ENCODE assay signal across 1 cellular context in the genomic region with DNA sequence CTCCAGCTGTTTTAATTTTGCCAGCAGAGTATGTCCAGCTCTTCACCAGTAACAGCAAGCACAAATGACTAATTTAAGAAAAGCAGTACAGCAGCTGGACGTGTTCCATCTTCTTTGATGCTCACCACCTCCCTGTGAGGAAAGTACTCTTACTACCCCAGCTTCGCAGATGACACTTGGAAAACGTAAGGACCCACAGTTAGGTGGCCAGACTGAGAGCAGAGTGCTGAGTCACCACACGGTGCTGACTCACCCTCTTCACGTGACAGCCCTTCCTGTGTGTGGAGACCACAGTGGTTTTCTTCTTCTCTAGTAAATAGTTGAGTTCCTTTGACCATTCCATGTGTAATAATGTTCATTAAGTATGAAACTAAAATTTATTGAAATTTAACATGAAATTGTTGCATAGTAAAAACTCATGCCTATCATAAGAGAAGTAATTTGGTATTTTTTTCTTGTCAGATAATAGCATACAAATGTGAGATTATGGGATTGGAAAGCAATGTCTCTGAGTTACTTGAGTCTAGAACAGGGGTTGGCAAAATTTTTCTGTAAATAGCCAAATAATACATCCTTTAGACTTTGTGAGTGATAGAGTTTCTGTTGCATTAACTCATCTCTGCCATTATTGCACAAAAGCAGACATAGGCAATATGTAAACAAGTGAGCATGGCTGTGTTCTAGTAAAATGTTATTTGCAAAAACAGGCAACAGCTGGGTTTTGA.
TF ChIP-seq lines count a peak whose summit lies in the region.

No MANE protein-coding gene starts in this region.

TF ChIP-seq in HepG2, 621 proteins besides CTCF, POLR2A, EP300 and RAD21 (continued from another document and continues in another):
- TF ChIP-seq, protein P1, sequence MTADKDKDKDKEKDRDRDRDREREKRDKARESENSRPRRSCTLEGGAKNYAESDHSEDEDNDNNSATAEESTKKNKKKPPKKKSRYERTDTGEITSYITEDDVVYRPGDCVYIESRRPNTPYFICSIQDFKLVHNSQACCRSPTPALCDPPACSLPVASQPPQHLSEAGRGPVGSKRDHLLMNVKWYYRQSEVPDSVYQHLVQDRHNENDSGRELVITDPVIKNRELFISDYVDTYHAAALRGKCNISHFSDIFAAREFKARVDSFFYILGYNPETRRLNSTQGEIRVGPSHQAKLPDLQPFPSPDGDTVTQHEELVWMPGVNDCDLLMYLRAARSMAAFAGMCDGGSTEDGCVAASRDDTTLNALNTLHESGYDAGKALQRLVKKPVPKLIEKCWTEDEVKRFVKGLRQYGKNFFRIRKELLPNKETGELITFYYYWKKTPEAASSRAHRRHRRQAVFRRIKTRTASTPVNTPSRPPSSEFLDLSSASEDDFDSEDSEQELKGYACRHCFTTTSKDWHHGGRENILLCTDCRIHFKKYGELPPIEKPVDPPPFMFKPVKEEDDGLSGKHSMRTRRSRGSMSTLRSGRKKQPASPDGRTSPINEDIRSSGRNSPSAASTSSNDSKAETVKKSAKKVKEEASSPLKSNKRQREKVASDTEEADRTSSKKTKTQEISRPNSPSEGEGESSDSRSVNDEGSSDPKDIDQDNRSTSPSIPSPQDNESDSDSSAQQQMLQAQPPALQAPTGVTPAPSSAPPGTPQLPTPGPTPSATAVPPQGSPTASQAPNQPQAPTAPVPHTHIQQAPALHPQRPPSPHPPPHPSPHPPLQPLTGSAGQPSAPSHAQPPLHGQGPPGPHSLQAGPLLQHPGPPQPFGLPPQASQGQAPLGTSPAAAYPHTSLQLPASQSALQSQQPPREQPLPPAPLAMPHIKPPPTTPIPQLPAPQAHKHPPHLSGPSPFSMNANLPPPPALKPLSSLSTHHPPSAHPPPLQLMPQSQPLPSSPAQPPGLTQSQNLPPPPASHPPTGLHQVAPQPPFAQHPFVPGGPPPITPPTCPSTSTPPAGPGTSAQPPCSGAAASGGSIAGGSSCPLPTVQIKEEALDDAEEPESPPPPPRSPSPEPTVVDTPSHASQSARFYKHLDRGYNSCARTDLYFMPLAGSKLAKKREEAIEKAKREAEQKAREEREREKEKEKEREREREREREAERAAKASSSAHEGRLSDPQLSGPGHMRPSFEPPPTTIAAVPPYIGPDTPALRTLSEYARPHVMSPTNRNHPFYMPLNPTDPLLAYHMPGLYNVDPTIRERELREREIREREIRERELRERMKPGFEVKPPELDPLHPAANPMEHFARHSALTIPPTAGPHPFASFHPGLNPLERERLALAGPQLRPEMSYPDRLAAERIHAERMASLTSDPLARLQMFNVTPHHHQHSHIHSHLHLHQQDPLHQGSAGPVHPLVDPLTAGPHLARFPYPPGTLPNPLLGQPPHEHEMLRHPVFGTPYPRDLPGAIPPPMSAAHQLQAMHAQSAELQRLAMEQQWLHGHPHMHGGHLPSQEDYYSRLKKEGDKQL (CRISPR knock-in tag; IDR thresholded peaks at IDR 0.05; ENCODE audit: low read depth), result 0 out of 2 replicates have a peak, but pooled peaks have one; percentile 32
- no peak for TF ChIP-seq ZNF567 (CRISPR knock-in tag; IDR thresholded peaks at IDR 0.05; ENCODE audit: borderline replicate concordance)
- peak; percentile 84 for TF ChIP-seq KDM2A (CRISPR knock-in tag; IDR thresholded peaks at IDR 0.05; ENCODE audit: borderline replicate concordance, low read depth)
- peak; percentile 56; the same call in 1 of the 2 replicates for TF ChIP-seq KAT7 (CRISPR knock-in tag; IDR thresholded peaks at IDR 0.05; ENCODE audit: borderline replicate concordance)
- 0 out of 2 replicates have a peak, but pooled peaks have one; percentile 56 for TF ChIP-seq SMAD3 (CRISPR knock-in tag; IDR thresholded peaks at IDR 0.05)
- TF ChIP-seq, protein P2, sequence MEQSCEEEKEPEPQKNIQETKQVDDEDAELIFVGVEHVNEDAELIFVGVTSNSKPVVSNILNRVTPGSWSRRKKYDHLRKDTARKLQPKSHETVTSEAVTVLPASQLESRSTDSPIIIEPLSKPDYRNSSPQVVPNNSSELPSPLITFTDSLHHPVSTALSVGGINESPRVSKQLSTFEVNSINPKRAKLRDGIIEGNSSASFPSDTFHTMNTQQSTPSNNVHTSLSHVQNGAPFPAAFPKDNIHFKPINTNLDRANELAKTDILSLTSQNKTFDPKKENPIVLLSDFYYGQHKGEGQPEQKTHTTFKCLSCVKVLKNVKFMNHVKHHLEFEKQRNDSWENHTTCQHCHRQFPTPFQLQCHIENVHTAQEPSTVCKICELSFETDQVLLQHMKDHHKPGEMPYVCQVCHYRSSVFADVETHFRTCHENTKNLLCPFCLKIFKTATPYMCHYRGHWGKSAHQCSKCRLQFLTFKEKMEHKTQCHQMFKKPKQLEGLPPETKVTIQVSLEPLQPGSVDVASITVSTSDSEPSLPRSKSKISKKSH (CRISPR knock-in tag; IDR thresholded peaks at IDR 0.05; ENCODE audit: borderline replicate concordance), result no peak
- TF ChIP-seq, protein P3, sequence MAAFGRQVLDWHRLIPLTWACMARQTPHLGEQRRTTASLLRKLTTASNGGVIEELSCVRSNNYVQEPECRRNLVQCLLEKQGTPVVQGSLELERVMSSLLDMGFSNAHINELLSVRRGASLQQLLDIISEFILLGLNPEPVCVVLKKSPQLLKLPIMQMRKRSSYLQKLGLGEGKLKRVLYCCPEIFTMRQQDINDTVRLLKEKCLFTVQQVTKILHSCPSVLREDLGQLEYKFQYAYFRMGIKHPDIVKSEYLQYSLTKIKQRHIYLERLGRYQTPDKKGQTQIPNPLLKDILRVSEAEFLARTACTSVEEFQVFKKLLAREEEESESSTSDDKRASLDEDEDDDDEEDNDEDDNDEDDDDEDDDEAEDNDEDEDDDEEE (CRISPR knock-in tag; IDR thresholded peaks at IDR 0.05), result no peak
- no peak for TF ChIP-seq SOX13 (IDR thresholded peaks at IDR 0.05)
- peak in 1 of 2 experiments; percentile 43; a peak in 1 of 4 replicates for TF ChIP-seq SOX13 (CRISPR knock-in tag; conservative IDR thresholded peaks at IDR 0.05 in 1 of 2, IDR thresholded peaks at IDR 0.05 in 1 of 2)
- TF ChIP-seq SAP130 (CRISPR knock-in tag; IDR thresholded peaks at IDR 0.05; ENCODE audit: low read depth), result peak; percentile 94
- TF ChIP-seq CBX5 (CRISPR knock-in tag; IDR thresholded peaks at IDR 0.05; ENCODE audit: borderline replicate concordance), result peak; percentile 90; the same call in 1 of the 2 replicates
- TF ChIP-seq, protein P4, sequence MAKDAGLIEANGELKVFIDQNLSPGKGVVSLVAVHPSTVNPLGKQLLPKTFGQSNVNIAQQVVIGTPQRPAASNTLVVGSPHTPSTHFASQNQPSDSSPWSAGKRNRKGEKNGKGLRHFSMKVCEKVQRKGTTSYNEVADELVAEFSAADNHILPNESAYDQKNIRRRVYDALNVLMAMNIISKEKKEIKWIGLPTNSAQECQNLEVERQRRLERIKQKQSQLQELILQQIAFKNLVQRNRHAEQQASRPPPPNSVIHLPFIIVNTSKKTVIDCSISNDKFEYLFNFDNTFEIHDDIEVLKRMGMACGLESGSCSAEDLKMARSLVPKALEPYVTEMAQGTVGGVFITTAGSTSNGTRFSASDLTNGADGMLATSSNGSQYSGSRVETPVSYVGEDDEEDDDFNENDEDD (CRISPR knock-in tag; IDR thresholded peaks at IDR 0.05; ENCODE audit: borderline replicate concordance), result peak; percentile 42; the same call in 1 of the 2 replicates
- TF ChIP-seq, protein P5, sequence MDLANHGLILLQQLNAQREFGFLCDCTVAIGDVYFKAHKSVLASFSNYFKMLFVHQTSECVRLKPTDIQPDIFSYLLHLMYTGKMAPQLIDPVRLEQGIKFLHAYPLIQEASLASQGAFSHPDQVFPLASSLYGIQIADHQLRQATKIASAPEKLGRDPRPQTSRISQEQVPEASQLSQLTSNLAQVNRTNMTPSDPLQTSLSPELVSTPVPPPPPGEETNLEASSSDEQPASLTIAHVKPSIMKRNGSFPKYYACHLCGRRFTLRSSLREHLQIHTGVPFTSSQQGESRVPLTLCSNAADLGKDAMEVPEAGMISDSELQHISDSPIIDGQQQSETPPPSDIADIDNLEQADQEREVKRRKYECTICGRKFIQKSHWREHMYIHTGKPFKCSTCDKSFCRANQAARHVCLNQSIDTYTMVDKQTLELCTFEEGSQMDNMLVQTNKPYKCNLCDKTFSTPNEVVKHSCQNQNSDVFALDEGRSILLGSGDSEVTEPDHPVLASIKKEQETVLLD (CRISPR knock-in tag; IDR thresholded peaks at IDR 0.05; ENCODE audit: low read depth), result peak; percentile 19; the same call in 1 of the 2 replicates
- peak; percentile 96 for TF ChIP-seq JUN (CRISPR knock-in tag; IDR thresholded peaks at IDR 0.05)
- TF ChIP-seq, protein P6, sequence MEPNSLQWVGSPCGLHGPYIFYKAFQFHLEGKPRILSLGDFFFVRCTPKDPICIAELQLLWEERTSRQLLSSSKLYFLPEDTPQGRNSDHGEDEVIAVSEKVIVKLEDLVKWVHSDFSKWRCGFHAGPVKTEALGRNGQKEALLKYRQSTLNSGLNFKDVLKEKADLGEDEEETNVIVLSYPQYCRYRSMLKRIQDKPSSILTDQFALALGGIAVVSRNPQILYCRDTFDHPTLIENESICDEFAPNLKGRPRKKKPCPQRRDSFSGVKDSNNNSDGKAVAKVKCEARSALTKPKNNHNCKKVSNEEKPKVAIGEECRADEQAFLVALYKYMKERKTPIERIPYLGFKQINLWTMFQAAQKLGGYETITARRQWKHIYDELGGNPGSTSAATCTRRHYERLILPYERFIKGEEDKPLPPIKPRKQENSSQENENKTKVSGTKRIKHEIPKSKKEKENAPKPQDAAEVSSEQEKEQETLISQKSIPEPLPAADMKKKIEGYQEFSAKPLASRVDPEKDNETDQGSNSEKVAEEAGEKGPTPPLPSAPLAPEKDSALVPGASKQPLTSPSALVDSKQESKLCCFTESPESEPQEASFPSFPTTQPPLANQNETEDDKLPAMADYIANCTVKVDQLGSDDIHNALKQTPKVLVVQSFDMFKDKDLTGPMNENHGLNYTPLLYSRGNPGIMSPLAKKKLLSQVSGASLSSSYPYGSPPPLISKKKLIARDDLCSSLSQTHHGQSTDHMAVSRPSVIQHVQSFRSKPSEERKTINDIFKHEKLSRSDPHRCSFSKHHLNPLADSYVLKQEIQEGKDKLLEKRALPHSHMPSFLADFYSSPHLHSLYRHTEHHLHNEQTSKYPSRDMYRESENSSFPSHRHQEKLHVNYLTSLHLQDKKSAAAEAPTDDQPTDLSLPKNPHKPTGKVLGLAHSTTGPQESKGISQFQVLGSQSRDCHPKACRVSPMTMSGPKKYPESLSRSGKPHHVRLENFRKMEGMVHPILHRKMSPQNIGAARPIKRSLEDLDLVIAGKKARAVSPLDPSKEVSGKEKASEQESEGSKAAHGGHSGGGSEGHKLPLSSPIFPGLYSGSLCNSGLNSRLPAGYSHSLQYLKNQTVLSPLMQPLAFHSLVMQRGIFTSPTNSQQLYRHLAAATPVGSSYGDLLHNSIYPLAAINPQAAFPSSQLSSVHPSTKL (CRISPR knock-in tag; IDR thresholded peaks at IDR 0.05), result peak; percentile 93
- peak; percentile 98 for TF ChIP-seq BHLHE40 (IDR thresholded peaks at IDR 0.05; ENCODE audit: low read length)
- TF ChIP-seq SP1 (IDR thresholded peaks at IDR 0.05), result no peak
- 0 out of 2 replicates have a peak, but pooled peaks have one; percentile 25 for TF ChIP-seq SP1 (CRISPR knock-in tag; IDR thresholded peaks at IDR 0.05)
- peak; percentile 66; the same call in 1 of the 2 replicates for TF ChIP-seq HDAC2 (CRISPR knock-in tag; IDR thresholded peaks at IDR 0.05)
- TF ChIP-seq AKAP8 (CRISPR knock-in tag; IDR thresholded peaks at IDR 0.05), result no peak
- TF ChIP-seq CBX1 (IDR thresholded peaks at IDR 0.05; ENCODE audit: low read depth), result peak; percentile 45
- TF ChIP-seq NR2F6 (IDR thresholded peaks at IDR 0.05), result no peak
- TF ChIP-seq NR2F6 (CRISPR knock-in tag; IDR thresholded peaks at IDR 0.05), result peak; percentile 15; the same call in 1 of the 2 replicates
- peak; percentile 72; the same call in 1 of the 2 replicates for TF ChIP-seq FOXK1 (CRISPR knock-in tag; IDR thresholded peaks at IDR 0.05; ENCODE audit: borderline replicate concordance, low read depth)
- TF ChIP-seq ZNF430 (CRISPR knock-in tag; IDR thresholded peaks at IDR 0.05), result 0 out of 2 replicates have a peak, but pooled peaks have one; percentile 47
- peak; percentile 71; the same call in 1 of the 2 replicates for TF ChIP-seq CHD4 (IDR thresholded peaks at IDR 0.05; ENCODE audit: borderline replicate concordance, low read length)
- no peak for TF ChIP-seq BORCS8-MEF2B (CRISPR knock-in tag; IDR thresholded peaks at IDR 0.05)
- peak; percentile 96 for TF ChIP-seq FOSL1 (CRISPR knock-in tag; IDR thresholded peaks at IDR 0.05; ENCODE audit: borderline replicate concordance)
- TF ChIP-seq ERF (CRISPR knock-in tag; IDR thresholded peaks at IDR 0.05), result peak; percentile 78; the same call in 1 of the 2 replicates
- no peak for TF ChIP-seq ZKSCAN5 (CRISPR knock-in tag; IDR thresholded peaks at IDR 0.05)
- TF ChIP-seq JUND (CRISPR knock-in tag; IDR thresholded peaks at IDR 0.05), result peak; percentile 96
- TF ChIP-seq, protein P7, sequence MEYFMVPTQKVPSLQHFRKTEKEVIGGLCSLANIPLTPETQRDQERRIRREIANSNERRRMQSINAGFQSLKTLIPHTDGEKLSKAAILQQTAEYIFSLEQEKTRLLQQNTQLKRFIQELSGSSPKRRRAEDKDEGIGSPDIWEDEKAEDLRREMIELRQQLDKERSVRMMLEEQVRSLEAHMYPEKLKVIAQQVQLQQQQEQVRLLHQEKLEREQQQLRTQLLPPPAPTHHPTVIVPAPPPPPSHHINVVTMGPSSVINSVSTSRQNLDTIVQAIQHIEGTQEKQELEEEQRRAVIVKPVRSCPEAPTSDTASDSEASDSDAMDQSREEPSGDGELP (IDR thresholded peaks at IDR 0.05; ENCODE audit: borderline replicate concordance, low read depth), result peak; percentile 45; the same call in 1 of the 2 replicates
- TF ChIP-seq POGZ (CRISPR knock-in tag; IDR thresholded peaks at IDR 0.05), result peak; percentile 84
- TF ChIP-seq ZMAT3 (CRISPR knock-in tag; conservative IDR thresholded peaks at IDR 0.05), result peak; percentile 57; the same call in 1 of the 2 replicates
- TF ChIP-seq ADNP (CRISPR knock-in tag; IDR thresholded peaks at IDR 0.05), result no peak
- 0 out of 2 replicates have a peak, but pooled peaks have one; percentile 20 for TF ChIP-seq ZBTB20 (CRISPR knock-in tag; IDR thresholded peaks at IDR 0.05; ENCODE audit: borderline replicate concordance, low read depth)
- no peak; the same call in 1 of the 2 replicates for TF ChIP-seq ZNF441 (CRISPR knock-in tag; IDR thresholded peaks at IDR 0.05; ENCODE audit: borderline replicate concordance)
- no peak for TF ChIP-seq MTA1 (CRISPR knock-in tag; IDR thresholded peaks at IDR 0.05; ENCODE audit: borderline replicate concordance)
- TF ChIP-seq, protein P8, sequence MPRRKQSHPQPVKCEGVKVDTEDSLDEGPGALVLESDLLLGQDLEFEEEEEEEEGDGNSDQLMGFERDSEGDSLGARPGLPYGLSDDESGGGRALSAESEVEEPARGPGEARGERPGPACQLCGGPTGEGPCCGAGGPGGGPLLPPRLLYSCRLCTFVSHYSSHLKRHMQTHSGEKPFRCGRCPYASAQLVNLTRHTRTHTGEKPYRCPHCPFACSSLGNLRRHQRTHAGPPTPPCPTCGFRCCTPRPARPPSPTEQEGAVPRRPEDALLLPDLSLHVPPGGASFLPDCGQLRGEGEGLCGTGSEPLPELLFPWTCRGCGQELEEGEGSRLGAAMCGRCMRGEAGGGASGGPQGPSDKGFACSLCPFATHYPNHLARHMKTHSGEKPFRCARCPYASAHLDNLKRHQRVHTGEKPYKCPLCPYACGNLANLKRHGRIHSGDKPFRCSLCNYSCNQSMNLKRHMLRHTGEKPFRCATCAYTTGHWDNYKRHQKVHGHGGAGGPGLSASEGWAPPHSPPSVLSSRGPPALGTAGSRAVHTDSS (CRISPR knock-in tag; conservative IDR thresholded peaks at IDR 0.05), result no peak
- TF ChIP-seq ZNF577 (CRISPR knock-in tag; IDR thresholded peaks at IDR 0.05; ENCODE audit: borderline replicate concordance, low read depth), result no peak
- TF ChIP-seq ZNF446 (CRISPR knock-in tag; IDR thresholded peaks at IDR 0.05), result no peak
